In genomic region chr2:28391564-28392296, GRCh38 we compare ENCODE assay signal across 8 cellular contexts. TPM values are rescaled to one million over a fixed set of nuclear protein-coding genes. Genes with fewer than 3 reads are reported as not detected.
A peak's percentile ranks its signal among the peaks of the same experiment; 100 is the strongest.
DNase-seq lines count a peak whose midpoint lies in the region; ATAC-seq and TF ChIP-seq lines count a peak whose summit lies in the region.

No MANE protein-coding gene starts in this region.

- H3K9me3 ChIP-seq in mucosa of rectum (ENCODE audit: control insufficient read depth in 2 of 2, low read length in 2 of 2) (no peaks in the 10 kb centered on the region), stomach smooth muscle (ENCODE audit: control insufficient read depth in 2 of 2, low read length in 2 of 2) (no peaks in the 10 kb centered on the region)

- peak overlapping the region; percentile 92 to 99 for H3K9ac ChIP-seq in mucosa of rectum (ENCODE audit: low read depth in 1 of 2, low read length in 2 of 2)
- H3K9ac ChIP-seq in stomach smooth muscle (ENCODE audit: low read length in 2 of 2), result peak overlapping the region; percentile 98 to 99

- H3K4me1 ChIP-seq in mucosa of rectum (ENCODE audit: control insufficient read depth in 2 of 2, insufficient read depth in 2 of 2, low read length in 2 of 2), result peaks cover 15 to 28% of the 10 kb centered on the region in 2 donors
- H3K4me1 ChIP-seq in stomach smooth muscle (ENCODE audit: control insufficient read depth, insufficient read depth, low read length), result peaks cover 32% of the 10 kb centered on the region

- H3K27me3 ChIP-seq in mucosa of rectum (ENCODE audit: control insufficient read depth in 2 of 2, insufficient read depth in 2 of 2, low read length in 2 of 2), result no peaks in the 10 kb centered on the region
- no peaks in the 10 kb centered on the region for H3K27me3 ChIP-seq in stomach smooth muscle (ENCODE audit: control insufficient read depth in 1 of 2, insufficient read depth in 2 of 2, low read length in 2 of 2)

- ATAC-seq in GM19372 (IDR thresholded peaks at IDR 0.05; ENCODE audit: low read depth, unreplicated experiment), result peak; percentile 31
- peak; percentile 26 for ATAC-seq in HG03442 (IDR thresholded peaks at IDR 0.05; ENCODE audit: unreplicated experiment)

- peak; percentile 13 for TF ChIP-seq CTCF in epithelial cell of proximal tubule (conservative IDR thresholded peaks at IDR 0.05; ENCODE audit: low read depth, low read length)

- peak overlapping the region; percentile 99 to 100 for H3K27ac ChIP-seq in mucosa of rectum (ENCODE audit: low read depth in 2 of 2, low read length in 2 of 2)
- H3K27ac ChIP-seq in stomach smooth muscle (ENCODE audit: low read length), result peak overlapping the region; percentile 100

- peak; percentile 86 for DNase-seq in CD1c-positive myeloid dendritic cell (ENCODE audit: extremely low spot score)
- peak; percentile 88 for DNase-seq in NOMO-1 treated with DMSO at 0.1 percent for 48 hours (lab: John Stamatoyannopoulos, UW; ENCODE audit: unreplicated experiment)
- peak; percentile 50 for DNase-seq in activated T-cell treated with anti-CD3 and anti-CD28 coated beads for 1 hour (ENCODE audit: low read depth)
- no peak for DNase-seq in epithelial cell of proximal tubule (ENCODE audit: low read depth)

- peaks cover 0 to 3% of the 10 kb centered on the region in 2 donors for H3K36me3 ChIP-seq in mucosa of rectum (ENCODE audit: control insufficient read depth in 2 of 2, insufficient read depth in 2 of 2, low read length in 2 of 2)
- peaks cover 0 to 8% of the 10 kb centered on the region in 2 donors for H3K36me3 ChIP-seq in stomach smooth muscle (ENCODE audit: control insufficient read depth in 2 of 2, insufficient read depth in 2 of 2, low read length in 2 of 2)

- H3K4me3 ChIP-seq in epithelial cell of proximal tubule (ENCODE audit: low read depth, low read length) (peak overlapping the region; percentile 77), mucosa of rectum (ENCODE audit: low read length in 2 of 2) (peak overlapping the region; percentile 87 to 93), stomach smooth muscle (ENCODE audit: low read length in 2 of 2) (peak overlapping the region; percentile 71 to 95)

RNA-seq across cellular contexts. Expression of gene FOSL2, which starts 0.9 kb away (rescaled TPM):
- 91.8 and 103 TPM in 2 replicates for total RNA-seq in epithelial cell of proximal tubule
